Comparison of ENCODE assay signal across 32 cellular contexts in the genomic region with DNA sequence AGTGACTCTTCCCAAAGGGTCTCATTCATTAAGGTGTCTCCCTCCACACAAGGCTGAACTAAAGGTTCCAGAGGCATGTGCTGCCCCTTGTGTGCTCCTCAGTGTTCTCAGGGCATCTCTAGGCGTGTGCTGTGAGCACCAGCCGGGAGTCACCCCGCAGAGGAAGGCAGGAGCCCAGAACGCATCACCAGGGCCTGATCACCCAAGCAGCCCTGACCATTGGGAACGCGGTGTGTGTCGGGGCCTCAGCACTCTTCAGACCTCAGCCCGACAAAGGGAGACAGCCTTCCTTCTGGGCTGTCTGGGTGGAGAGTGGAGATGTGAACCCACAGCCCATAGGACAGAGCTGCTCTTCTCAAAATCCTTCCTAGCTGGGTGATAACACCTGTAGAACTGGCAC. TPM values are rescaled to one million over a fixed set of nuclear protein-coding genes. Genes with fewer than 3 reads are reported as not detected.
A peak's percentile ranks its signal among the peaks of the same experiment; 100 is the strongest.
DNase-seq lines count a peak whose midpoint lies in the region; ATAC-seq and TF ChIP-seq lines count a peak whose summit lies in the region.
"Had no signal": no experiment of that assay in that cellular context is flagged by ENCODE, and none has a peak within 500 bp of the region (broad histone marks: within the 10 kb centered on the region; RNA-seq: fewer than 3 reads in every experiment).

No MANE protein-coding gene starts in this region.

- no peaks in the 10 kb centered on the region for H3K9me3 Mint-ChIP-seq in WTC11
- H3K9me3 Mint-ChIP-seq in stimulated activated effector memory CD8-positive, alpha-beta T cell treated with anti-CD3 and anti-CD28 coated beads, Interleukin-12 subunit alpha, Interleukin-12 subunit beta, amount 100 ng/mL, for 72 hours: no peaks in the 10 kb centered on the region
- H3K9me3 Mint-ChIP-seq: activated CD4-positive, alpha-beta T cell treated with anti-CD3 and anti-CD28 coated beads, Interleukin-2, amount 10 ng/mL, durations not matched to agents 7 days and 5 days; activated T-cell treated with anti-CD3 and anti-CD28 coated beads, Interleukin-2, amount 50 U/mL, for 24 hours; central memory CD8-positive, alpha-beta T cell had no signal

- peak overlapping the region; percentile 25 for H3K23ac ChIP-seq in mesendoderm (ENCODE audit: low read length)
- no peak overlapping the region for H3K23ac ChIP-seq in trophoblast cell (ENCODE audit: low read length)

- DNase-seq in WTC11 (ENCODE audit: low spot score) (no peak), mesendoderm (no peak), trophoblast cell (no peak)
- DNase-seq in stimulated activated effector memory CD8-positive, alpha-beta T cell treated with anti-CD3 and anti-CD28 coated beads, Interleukin-12 subunit alpha, Interleukin-12 subunit beta, amount 100 ng/mL, for 72 hours (ENCODE audit: low spot score in 2 of 2): no peak
- DNase-seq in stimulated activated CD4-positive, alpha-beta T cell treated with anti-CD3 and anti-CD28 coated beads, Interleukin-1b, Interleukin-23, amount 100 ng/mL, for 48 hours: no peak
- no peak for DNase-seq in stimulated activated naive CD4-positive, alpha-beta T cell treated with Interleukin-2 at 50 U/mL for 16 hours (lab: John Stamatoyannopoulos, UW)
- DNase-seq: activated CD4-positive, alpha-beta T cell treated with anti-CD3 and anti-CD28 coated beads, Interleukin-2, amount 10 ng/mL, durations not matched to agents 7 days and 5 days; activated naive CD4-positive, alpha-beta T cell treated with Interleukin-2 at 50 U/mL for 16 hours; activated T-cell treated with anti-CD3 and anti-CD28 coated beads, Interleukin-2, amount 50 U/mL, for 24 hours; dermis blood vessel endothelial cell; HCEC 1CT; head of caudate nucleus; islet precursor cell; MV-4-11; NCI-H1436 treated with DMSO at 0.1 percent for 48 hours; NCI-H2081 treated with DMSO at 0.1 percent for 48 hours; NCI-H2227 treated with DMSO at 0.1 percent for 48 hours; NCI-H526 treated with DMSO at 0.1 percent for 48 hours; nucleus accumbens; SHP77; stimulated activated naive CD8-positive, alpha-beta T cell treated with anti-CD3 and anti-CD28 coated beads, Interleukin-15, Interleukin-2, amounts not matched to agents 100 U/mL and 50 U/mL, for 24 hours had no signal

- H3K36me3 Mint-ChIP-seq in WTC11: peaks cover 53% of the 10 kb centered on the region
- H3K36me3 Mint-ChIP-seq in stimulated activated effector memory CD8-positive, alpha-beta T cell treated with anti-CD3 and anti-CD28 coated beads, Interleukin-12 subunit alpha, Interleukin-12 subunit beta, amount 100 ng/mL, for 72 hours: peaks cover 82% of the 10 kb centered on the region

- no peaks in the 10 kb centered on the region for H3K27me3 Mint-ChIP-seq in WTC11 (ENCODE audit: low read depth)
- H3K27me3 Mint-ChIP-seq: activated CD4-positive, alpha-beta T cell treated with anti-CD3 and anti-CD28 coated beads, Interleukin-2, amount 10 ng/mL, durations not matched to agents 7 days and 5 days; activated T-cell treated with anti-CD3 and anti-CD28 coated beads, Interleukin-2, amount 50 U/mL, for 24 hours; central memory CD8-positive, alpha-beta T cell had no signal

- peak overlapping the region; percentile 30; the same call in 1 of the 2 replicates for H3K27ac Mint-ChIP-seq in WTC11
- peak overlapping the region; percentile 54 for H3K27ac Mint-ChIP-seq in stimulated activated effector memory CD8-positive, alpha-beta T cell treated with anti-CD3 and anti-CD28 coated beads, Interleukin-12 subunit alpha, Interleukin-12 subunit beta, amount 100 ng/mL, for 72 hours
- H3K27ac Mint-ChIP-seq: activated CD4-positive, alpha-beta T cell treated with anti-CD3 and anti-CD28 coated beads, Interleukin-2, amount 10 ng/mL, durations not matched to agents 7 days and 5 days; activated T-cell treated with anti-CD3 and anti-CD28 coated beads, Interleukin-2, amount 50 U/mL, for 24 hours had no signal

- POLR2A ChIA-PET in WTC11 (lab: Charles Lee): no interaction called here

- H2BK120ac ChIP-seq in mesendoderm (ENCODE audit: low read depth, low read length) (no peak overlapping the region), trophoblast cell (ENCODE audit: insufficient read depth, low read length, poor library complexity) (no peak overlapping the region)

- no peak for TF ChIP-seq CTCF in WTC11 (IDR thresholded peaks at IDR 0.05)

- no peak for ATAC-seq in WTC11
- ATAC-seq in stimulated activated effector memory CD8-positive, alpha-beta T cell treated with anti-CD3 and anti-CD28 coated beads, Interleukin-12 subunit alpha, Interleukin-12 subunit beta, amount 100 ng/mL, for 72 hours: no peak
- ATAC-seq in GM19328 (IDR thresholded peaks at IDR 0.05; ENCODE audit: unreplicated experiment): no peak
- ATAC-seq: esophagus mucosa; HepG2; left lung; Panc1; stimulated activated naive CD8-positive, alpha-beta T cell treated with anti-CD3 and anti-CD28 coated beads, Interleukin-15, Interleukin-2, amounts not matched to agents 100 U/mL and 50 U/mL, for 24 hours had no signal

- no peak overlapping the region for H2BK15ac ChIP-seq in mesendoderm (replicated peaks; ENCODE audit: low read depth)

- no peaks in the 10 kb centered on the region for H3K9me3 ChIP-seq in BLaER1 treated with 17β-estradiol and CSF1 and Interleukin-3, amounts not matched to agents 10 nM and 100 nM (replicated peaks in 1 of 11)
- peaks cover under 1% of the 10 kb centered on the region for H3K9me3 ChIP-seq in trophoblast cell (ENCODE audit: insufficient read depth, low read depth, low read length)
- H3K9me3 ChIP-seq: left lung had no signal

- no peak overlapping the region for H2BK5ac ChIP-seq in mesendoderm (ENCODE audit: low read length)
- no peak overlapping the region for H2BK5ac ChIP-seq in trophoblast cell (ENCODE audit: low read depth, low read length, poor library complexity)

- peaks cover 45% of the 10 kb centered on the region for H3K4me1 Mint-ChIP-seq in WTC11
- peaks cover 70% of the 10 kb centered on the region for H3K4me1 Mint-ChIP-seq in stimulated activated effector memory CD8-positive, alpha-beta T cell treated with anti-CD3 and anti-CD28 coated beads, Interleukin-12 subunit alpha, Interleukin-12 subunit beta, amount 100 ng/mL, for 72 hours

- no peak overlapping the region for H4K5ac ChIP-seq in mesendoderm (ENCODE audit: low read length)

- no peak overlapping the region for H4K12ac ChIP-seq in trophoblast cell (ENCODE audit: low read depth, low read length)

- H2AFZ ChIP-seq in trophoblast cell (ENCODE audit: insufficient read depth, low read length, poor library complexity): no peak overlapping the region

- H3K79me2 ChIP-seq in mesendoderm (ENCODE audit: control insufficient read depth, insufficient read depth, low read length) (no peaks in the 10 kb centered on the region), trophoblast cell (ENCODE audit: control insufficient read depth, insufficient read depth, low read length, poor library complexity) (no peaks in the 10 kb centered on the region)

- H3K4me1 ChIP-seq in BLaER1 treated with 17β-estradiol and CSF1 and Interleukin-3, amounts not matched to agents 10 nM and 100 nM: peaks cover 42 to 79% (median 67%) of the 10 kb centered on the region in 10 experiments
- peaks cover 6% of the 10 kb centered on the region for H3K4me1 ChIP-seq in mesendoderm (ENCODE audit: control insufficient read depth, low read depth, low read length)
- peaks cover 14 to 21% of the 10 kb centered on the region in 2 experiments for H3K4me1 ChIP-seq in trophoblast cell (ENCODE audit: control insufficient read depth in 1 of 2, insufficient read depth in 2 of 2, low read length in 2 of 2)

- H4K91ac ChIP-seq in trophoblast cell (ENCODE audit: low read depth, low read length): no peak overlapping the region

- no peak overlapping the region for H3K4me3 Mint-ChIP-seq in WTC11
- no peak overlapping the region for H3K4me3 Mint-ChIP-seq in stimulated activated effector memory CD8-positive, alpha-beta T cell treated with anti-CD3 and anti-CD28 coated beads, Interleukin-12 subunit alpha, Interleukin-12 subunit beta, amount 100 ng/mL, for 72 hours
- H3K4me3 Mint-ChIP-seq: activated CD4-positive, alpha-beta T cell treated with anti-CD3 and anti-CD28 coated beads, Interleukin-2, amount 10 ng/mL, durations not matched to agents 7 days and 5 days; activated T-cell treated with anti-CD3 and anti-CD28 coated beads, Interleukin-2, amount 50 U/mL, for 24 hours; central memory CD8-positive, alpha-beta T cell had no signal

- H4K8ac ChIP-seq in mesendoderm (ENCODE audit: low read depth, low read length) (no peak overlapping the region), trophoblast cell (ENCODE audit: low read depth, low read length) (no peak overlapping the region)

- H2AK5ac ChIP-seq in mesendoderm (ENCODE audit: low read length) (peak overlapping the region; percentile 30), trophoblast cell (ENCODE audit: low read length) (no peak overlapping the region)

- H3K4ac ChIP-seq in mesendoderm (ENCODE audit: low read depth, low read length) (no peak overlapping the region), trophoblast cell (ENCODE audit: low read depth, low read length) (no peak overlapping the region)

- H3K27me3 ChIP-seq in BLaER1 treated with 17β-estradiol and CSF1 and Interleukin-3, amounts not matched to agents 10 nM and 100 nM: 0 out of 22 replicates have a peak, but pooled peaks cover 0 to 4% (median 0%) of the 10 kb centered on the region in 11 experiments
- no peaks in the 10 kb centered on the region for H3K27me3 ChIP-seq in mesendoderm (ENCODE audit: insufficient read depth, low read length, poor library complexity)
- H3K27me3 ChIP-seq in trophoblast cell (ENCODE audit: insufficient read depth, low read length): no peaks in the 10 kb centered on the region
- H3K27me3 ChIP-seq: left lung had no signal

- CTCF ChIA-PET in WTC11 (lab: Charles Lee): interaction anchor here (2.0 kb wide), 1 partner anchor 10 kb away, joined by 4 read pairs; no protein-coding TSS in a partner anchor

- no peak overlapping the region for H3K4me3 ChIP-seq in BLaER1 treated with 17β-estradiol and CSF1 and Interleukin-3, amounts not matched to agents 10 nM and 100 nM
- no peak overlapping the region for H3K4me3 ChIP-seq in mesendoderm (ENCODE audit: low read length)
- no peak overlapping the region for H3K4me3 ChIP-seq in trophoblast cell (ENCODE audit: low read depth, low read length)
- H3K4me3 ChIP-seq: left lung had no signal

- H2BK12ac ChIP-seq in trophoblast cell (ENCODE audit: low read length): no peak overlapping the region

- H3K27ac ChIP-seq in BLaER1 treated with 17β-estradiol and CSF1 and Interleukin-3, amounts not matched to agents 10 nM and 100 nM: no peak overlapping the region; a peak in 1 of 22 replicates
- H3K27ac ChIP-seq in mesendoderm (ENCODE audit: low read depth, low read length) (no peak overlapping the region), trophoblast cell (ENCODE audit: low read depth, low read length) (no peak overlapping the region)

- H3K18ac ChIP-seq in mesendoderm (ENCODE audit: low read length) (no peak overlapping the region), trophoblast cell (ENCODE audit: low read length) (no peak overlapping the region)

- H4K20me1 ChIP-seq in BLaER1 treated with 17β-estradiol and CSF1 and Interleukin-3, amounts not matched to agents 10 nM and 100 nM: peaks cover 0 to 5% (median 0%) of the 10 kb centered on the region in 11 experiments; a peak in 1 of 22 replicates

- no peak overlapping the region for H3K14ac ChIP-seq in trophoblast cell (ENCODE audit: low read length)

- H3K36me3 ChIP-seq in BLaER1 treated with 17β-estradiol and CSF1 and Interleukin-3, amounts not matched to agents 10 nM and 100 nM: peaks cover 12 to 54% (median 38%) of the 10 kb centered on the region in 11 experiments; a peak in 20 of 22 replicates
- H3K36me3 ChIP-seq in mesendoderm (ENCODE audit: control insufficient read depth, insufficient read depth, low read length) (no peaks in the 10 kb centered on the region), trophoblast cell (ENCODE audit: control insufficient read depth in 1 of 2, insufficient read depth in 2 of 2, low read length in 2 of 2) (peaks cover 16 to 23% of the 10 kb centered on the region in 2 experiments)

- no peaks in the 10 kb centered on the region for H3K79me1 ChIP-seq in mesendoderm (ENCODE audit: low read length)
- H3K79me1 ChIP-seq in trophoblast cell (ENCODE audit: low read length): peaks cover 4% of the 10 kb centered on the region

- H3K9ac ChIP-seq in BLaER1 treated with 17β-estradiol and CSF1 and Interleukin-3, amounts not matched to agents 10 nM and 100 nM: no peak overlapping the region
- H3K9ac ChIP-seq in mesendoderm (ENCODE audit: low read length) (no peak overlapping the region), trophoblast cell (ENCODE audit: low read length) (no peak overlapping the region)

- H3K56ac ChIP-seq in mesendoderm (ENCODE audit: low read length): no peak overlapping the region

- no CpG with 5 or more reads among the region's 8 CpGs for WGBS in mesendoderm (ENCODE audit: extremely low coverage, insufficient coverage, low lambda C conversion rate)
- WGBS in trophoblast cell (ENCODE audit: extremely low coverage, insufficient coverage, insufficient read length): no CpG with 5 or more reads among the region's 8 CpGs

- peak overlapping the region in 9 of 11 experiments; percentile 84 to 98 (median 95); a peak in 17 of 22 replicates for H3K4me2 ChIP-seq in BLaER1 treated with 17β-estradiol and CSF1 and Interleukin-3, amounts not matched to agents 10 nM and 100 nM
- no peak overlapping the region for H3K4me2 ChIP-seq in mesendoderm (ENCODE audit: low read length)
- no peak overlapping the region for H3K4me2 ChIP-seq in trophoblast cell (ENCODE audit: low read length)

RNA-seq across cellular contexts. Expression of a gene that starts 9.1 kb away (rescaled TPM):
- 22.7 to 26.3 TPM (median 25.8 TPM) in 3 replicates for total RNA-seq in WTC11 (2021)
- polyA plus RNA-seq in mesendoderm (2013, experiment 1 of 2): 15.0 TPM
- polyA plus RNA-seq in mesendoderm (2013, experiment 2 of 2): 16.0 TPM
- polyA plus RNA-seq in trophoblast cell (2013): 15.1 and 16.6 TPM in 2 replicates
- total RNA-seq: LHCN-M2, myocyte had no signal

RNA-seq across cellular contexts. Expression of a gene that starts 26.7 kb away (rescaled TPM):
- 0.11 to 0.30 TPM (median 0.16 TPM) in 3 replicates for total RNA-seq in WTC11 (2021)
- 0.27 TPM for polyA plus RNA-seq in mesendoderm (2013, experiment 1 of 2)
- polyA plus RNA-seq in mesendoderm (2013, experiment 2 of 2): 0.25 TPM
- 0.12 and 0.17 TPM in 2 replicates for polyA plus RNA-seq in trophoblast cell (2013)
- total RNA-seq: activated CD4-positive, alpha-beta T cell treated with anti-CD3 and anti-CD28 coated beads, Interleukin-2, amount 10 ng/mL, durations not matched to agents 7 days and 5 days; dermis blood vessel endothelial cell; fibroblast of villous mesenchyme; HepG2; LHCN-M2; myocyte; T-helper 2 cell treated with Interferon-gamma antibody and Interleukin-4, amounts not matched to agents 100 ng/mL and 5 ng/mL, for 36 hours had no signal
- polyA plus RNA-seq: HepG2 had no signal

Comparison
In these comparisons a context has a peak if more than half of its experiments do, and no peak if none do; other contexts are left out.
1. H3K4me2 ChIP-seq: peak in BLaER1 treated with 17β-estradiol and CSF1 and Interleukin-3, amounts not matched to agents 10 nM and 100 nM (9 of 11); none in mesendoderm (single experiment) and trophoblast cell (single experiment).